1 cellular context compared by ENCODE assay signal in genomic region chr7:133564484-133564883, GRCh38.
TF ChIP-seq lines count a peak whose summit lies in the region.

No MANE protein-coding gene starts in this region.

TF ChIP-seq in GM23338, 12 proteins besides CTCF, POLR2A, EP300 and RAD21 (continued from another document):
- TF ChIP-seq ZNF462 (CRISPR knock-in tag; IDR thresholded peaks at IDR 0.05): no peak
